ENCODE assay signal across 11 cellular contexts in the genomic region with DNA sequence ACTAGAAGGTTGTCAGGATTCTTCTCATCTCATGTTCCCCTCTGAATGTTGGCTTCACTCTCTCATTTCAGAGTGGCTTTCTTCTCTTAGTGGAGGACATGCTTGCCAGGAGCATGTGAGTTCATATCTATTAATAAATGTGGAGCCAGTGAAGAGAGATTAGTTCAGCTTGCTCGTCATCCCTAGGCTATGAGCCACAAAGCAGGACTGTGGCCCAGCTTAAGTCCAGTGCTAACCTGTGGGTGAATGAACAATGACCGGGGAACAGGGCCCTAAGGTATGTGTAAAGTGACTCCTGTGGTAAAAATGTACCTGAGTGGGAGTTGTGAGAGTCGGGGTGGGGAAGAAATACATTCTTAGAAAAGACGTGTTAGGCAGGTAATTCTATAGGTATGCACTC.
A peak's percentile ranks its signal among the peaks of the same experiment; 100 is the strongest.
DNase-seq lines count a peak whose midpoint lies in the region; TF ChIP-seq lines count a peak whose summit lies in the region.
"Had no signal": no experiment of that assay in that cellular context is flagged by ENCODE, and none has a peak within 500 bp of the region (broad histone marks: within the 10 kb centered on the region; RNA-seq: fewer than 3 reads in every experiment).

No MANE protein-coding gene starts in this region.

- H3K4me1 Mint-ChIP-seq in activated CD4-positive, alpha-beta memory T cell treated with anti-CD3 and anti-CD28 coated beads for 36 hours (ENCODE audit: low read depth) = no peaks in the 10 kb centered on the region

- no peak overlapping the region for H3K27ac Mint-ChIP-seq in activated CD4-positive, alpha-beta memory T cell treated with anti-CD3 and anti-CD28 coated beads for 36 hours

- H3K4me3 Mint-ChIP-seq in activated CD4-positive, alpha-beta memory T cell treated with anti-CD3 and anti-CD28 coated beads for 36 hours = no peak overlapping the region

- no peaks in the 10 kb centered on the region for H3K36me3 Mint-ChIP-seq in activated CD4-positive, alpha-beta memory T cell treated with anti-CD3 and anti-CD28 coated beads for 36 hours

- no peak for TF ChIP-seq CTCF in AG04449 (IDR thresholded peaks at IDR 0.05; ENCODE audit: insufficient read depth, low read length, missing control alignments)
- TF ChIP-seq CTCF in RWPE1 (conservative IDR thresholded peaks at IDR 0.05; ENCODE audit: low read depth) = no peak

- POLR2A ChIA-PET in AG04449 (lab: Yijun Ruan, JAX) (no interaction called here), RWPE1 (lab: Yijun Ruan, JAX; ENCODE audit: low non-redundant PET) (no interaction called here)
- POLR2A ChIA-PET in activated CD4-positive, alpha-beta memory T cell treated with anti-CD3 and anti-CD28 coated beads for 36 hours (lab: Charles Lee) = no interaction called here

- intact Hi-C loops in activated CD4-positive, alpha-beta memory T cell treated with anti-CD3 and anti-CD28 coated beads for 36 hours (cut with micrococcal nuclease) = no loop called here

- H3K9me3 Mint-ChIP-seq in activated CD4-positive, alpha-beta memory T cell treated with anti-CD3 and anti-CD28 coated beads for 36 hours = no peaks in the 10 kb centered on the region

- no peak overlapping the region for H3K27ac ChIP-seq in RWPE1

- H3K4me3 ChIP-seq in AG04449 (ENCODE audit: low read depth, low read length) = no peak overlapping the region

- CTCF ChIA-PET in AG04449 (lab: Yijun Ruan, JAX) = no interaction called here
- CTCF ChIA-PET in RWPE1 (lab: Yijun Ruan, JAX) = no interaction called here
- CTCF ChIA-PET in activated CD4-positive, alpha-beta memory T cell treated with anti-CD3 and anti-CD28 coated beads for 36 hours (lab: Charles Lee) = no interaction called here

- H3K27me3 Mint-ChIP-seq in activated CD4-positive, alpha-beta memory T cell treated with anti-CD3 and anti-CD28 coated beads for 36 hours = no peaks in the 10 kb centered on the region

- DNase-seq in AG04449 (ENCODE audit: low read depth, low spot score) (peak; percentile 9), RWPE1 (ENCODE audit: low spot score) (peak; percentile 77), fibroblast of gingiva (ENCODE audit: low read depth) (peak; percentile 54), mucosa of gallbladder (ENCODE audit: low spot score) (peak; percentile 53), germinal center (ENCODE audit: low spot score) (no peak), NCI-H1930 (lab: John Stamatoyannopoulos, UW) (no peak), SIG-M5 treated with dmso at 0.1 percent for 504 hours (lab: John Stamatoyannopoulos, UW; ENCODE audit: unreplicated experiment) (no peak)
- DNase-seq in activated CD4-positive, alpha-beta memory T cell treated with anti-CD3 and anti-CD28 coated beads for 36 hours = no peak
- DNase-seq: activated CD4-positive, alpha-beta T cell treated with anti-CD3 and anti-CD28 coated beads, Interleukin-2, amount 50 U/mL, for 48 hours; NCI-H2227 treated with DMSO at 0.1 percent for 48 hours; stimulated activated CD4-positive, alpha-beta T cell treated with anti-CD3 and anti-CD28 coated beads, Interleukin-4, amount 100 ng/mL, for 4 hours had no signal

Comparison
In these comparisons a context has a peak if more than half of its experiments do, and no peak if none do; other contexts are left out.
1. DNase-seq: peak in AG04449 (single experiment), RWPE1 (single experiment), fibroblast of gingiva (single experiment) and mucosa of gallbladder (single experiment); none in germinal center (single experiment), NCI-H1930 (0 of 2), activated CD4-positive, alpha-beta memory T cell treated with anti-CD3 and anti-CD28 coated beads for 36 hours (single experiment) and SIG-M5 treated with dmso at 0.1 percent for 504 hours (single experiment).